In the genomic region with DNA sequence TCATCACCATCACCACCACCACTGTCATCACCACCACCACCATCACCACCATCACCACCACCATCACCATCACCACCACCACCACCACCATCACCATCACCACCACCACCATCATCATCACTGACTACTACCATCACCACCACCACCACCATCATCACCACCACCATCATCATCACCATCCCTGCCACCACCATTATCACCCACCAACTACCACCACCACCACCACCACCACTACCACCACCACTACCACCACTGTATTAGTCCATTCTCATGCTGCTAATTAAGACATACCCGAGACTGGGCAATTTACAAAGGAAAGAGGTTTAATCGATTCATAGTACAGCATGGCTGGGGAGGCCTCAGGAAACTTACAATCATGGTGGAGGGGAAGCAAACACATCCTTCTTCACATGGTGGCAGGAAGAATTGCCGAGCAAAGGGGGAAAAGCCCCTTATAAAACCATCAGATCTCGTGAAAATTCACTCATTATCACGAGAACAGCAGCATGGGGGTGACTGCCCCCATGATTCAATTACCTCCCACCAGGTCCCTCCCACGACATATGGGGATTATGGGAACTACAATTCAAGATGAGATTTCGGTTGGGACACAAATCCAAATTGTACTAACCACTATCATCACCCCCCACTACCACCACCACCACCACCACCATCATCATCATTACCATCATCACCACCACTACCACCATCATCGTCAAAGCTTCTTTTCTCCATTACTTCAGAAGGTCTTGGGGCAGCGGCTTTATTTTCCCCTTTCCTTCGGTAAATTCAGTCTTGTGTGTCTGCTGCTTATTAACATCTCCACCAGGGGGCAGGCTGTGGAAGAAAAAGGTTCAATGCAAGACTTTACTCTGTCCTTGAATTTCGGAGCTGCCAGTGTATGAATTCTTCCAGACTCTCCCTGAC, we compare ENCODE assay signal across 8 cellular contexts. TPM values are rescaled to one million over a fixed set of nuclear protein-coding genes. Genes with fewer than 3 reads are reported as not detected.
A peak's percentile ranks its signal among the peaks of the same experiment; 100 is the strongest.
DNase-seq lines count a peak whose midpoint lies in the region; ATAC-seq and TF ChIP-seq lines count a peak whose summit lies in the region.
"Not testable (repeated sequence)": the region's sequence is repeated elsewhere in the genome, so short reads cannot be mapped to it uniquely, and the experiment has no call there.

No MANE protein-coding gene starts in this region.

- H3K9me1 ChIP-seq in IMR-90 (ENCODE audit: insufficient read depth, low read length): not testable (repeated sequence)

- not testable (repeated sequence) for H3K4me3 ChIP-seq in IMR-90 (ENCODE audit: insufficient read depth, low read depth, low read length); WERI-Rb-1 (ENCODE audit: low read depth, low read length); right atrium auricular region; ovary

- peak; percentile 71 for TF ChIP-seq RAD21 in IMR-90 (IDR thresholded peaks at IDR 0.05; ENCODE audit: low read length)

- not testable (repeated sequence) for H4K5ac ChIP-seq in IMR-90 (ENCODE audit: low read depth, low read length)

- not testable (repeated sequence) for H3K4me3 Mint-ChIP-seq in MCF 10A (ENCODE audit: unreplicated experiment)

- H3K4me2 ChIP-seq in IMR-90 (ENCODE audit: low read depth, low read length): not testable (repeated sequence)

- not testable (repeated sequence) for H3K9me3 Mint-ChIP-seq in MCF 10A (ENCODE audit: unreplicated experiment)

- not testable (repeated sequence) for H2AK5ac ChIP-seq in IMR-90 (ENCODE audit: low read depth, low read length)

- intact Hi-C loops in IMR-90 (cut with micrococcal nuclease) (loop anchor here (1.0 to 5.0 kb wide), 3 partner anchors 81 to 473 kb away; no protein-coding TSS in a partner anchor), MCF 10A (cut with micrococcal nuclease) (loop anchor here (1.0 to 10.0 kb wide), 4 partner anchors 81 to 819 kb away; no protein-coding TSS in a partner anchor), ovary (cut with DNase I) (loop anchor here in 2 of 4 donors (5.0 to 10.0 kb wide), 2 partner anchors 472 to 809 kb away; no protein-coding TSS in a partner anchor)

- CTCF ChIA-PET in IMR-90 (lab: Yijun Ruan, JAX) (interaction anchor here (0.6 to 1.6 kb wide), 11 partner anchors 10 to 489 kb away, joined by 3 to 13 read pairs (median 3); no protein-coding TSS in a partner anchor), MCF 10A (lab: Yijun Ruan, JAX) (interaction anchor here (0.6 to 1.8 kb wide), 34 partner anchors 11 to 807 kb away, joined by 3 to 46 read pairs (median 4); no protein-coding TSS in a partner anchor)

- H3K79me1 ChIP-seq in IMR-90 (ENCODE audit: low read depth in 1 of 2, low read length in 2 of 2): not testable (repeated sequence)

- dilution Hi-C loops in IMR-90 (cut with HindIII; ENCODE audit: low sequenced_read_pairs, unreplicated experiment): not testable (repeated sequence)

- H2BK5ac ChIP-seq in IMR-90 (ENCODE audit: low read depth, low read length, poor library complexity, severe bottlenecking): not testable (repeated sequence)

- H4K8ac ChIP-seq in IMR-90 (ENCODE audit: low read depth in 2 of 2, low read length in 2 of 2): not testable (repeated sequence)

- H2AK9ac ChIP-seq in IMR-90 (replicated peaks; ENCODE audit: low read depth, low read length, poor library complexity): not testable (repeated sequence)

- peak; percentile 78 for TF ChIP-seq CTCF in IMR-90 (conservative IDR thresholded peaks at IDR 0.05; ENCODE audit: low read depth, low read length)
- peak; percentile 74 for TF ChIP-seq CTCF in WERI-Rb-1 (IDR thresholded peaks at IDR 0.05; ENCODE audit: low read depth, low read length)
- peak; percentile 62 for TF ChIP-seq CTCF in MCF 10A (IDR thresholded peaks at IDR 0.05; ENCODE audit: unreplicated experiment)
- peak; percentile 55 to 83 for TF ChIP-seq CTCF in right atrium auricular region (IDR thresholded peaks at IDR 0.05)
- peak; percentile 27 to 63 (median 47) for TF ChIP-seq CTCF in ovary (IDR thresholded peaks at IDR 0.05)

- no CpG with 5 or more reads among the region's 11 CpGs for WGBS in IMR-90 (ENCODE audit: extremely low coverage in 2 of 2, insufficient read length in 1 of 2), 2 experiments
- 42 to 50% (median 49%) methylated on average over 11 of the region's 11 CpGs for WGBS in ovary, 3 donors

- not testable (repeated sequence) for H3K4ac ChIP-seq in IMR-90 (ENCODE audit: low read depth, low read length)

- not testable (repeated sequence) for H3K23ac ChIP-seq in IMR-90 (ENCODE audit: low read depth, low read length)

- H3K4me1 Mint-ChIP-seq in MCF 10A (ENCODE audit: insufficient read depth, unreplicated experiment): peaks cover 21% of the 10 kb centered on the region

- not testable (repeated sequence) for H2AFZ ChIP-seq in IMR-90 (replicated peaks; ENCODE audit: low read length, poor library complexity)

- not testable (repeated sequence) for BruUV-seq in IMR-90 (replicated peaks; lab: Mats Ljungman, UMichigan); MCF 10A (replicated peaks; lab: Mats Ljungman, UMichigan)

- DNase-seq in DMS153 treated with DMSO at 0.1 percent for 48 hours (lab: John Stamatoyannopoulos, UW; ENCODE audit: unreplicated experiment) (peak; percentile 19), IMR-90 (peak; percentile 75), NCI-H526 treated with DMSO at 0.1 percent for 48 hours (lab: John Stamatoyannopoulos, UW) (peak; percentile 47), WERI-Rb-1 (peak; percentile 87), MCF 10A (ENCODE audit: unreplicated experiment) (peak; percentile 81), right atrium auricular region (ENCODE audit: low spot score) (peak; percentile 77), ovary (peak; percentile 63 to 74 (median 68)), substantia nigra (lab: John Stamatoyannopoulos, UW) (peak in 35 of 49 donors; percentile 2 to 69 (median 39))

- not testable (repeated sequence) for H3K4me1 ChIP-seq in IMR-90 (ENCODE audit: control insufficient read depth, insufficient read depth, low read length); right atrium auricular region; ovary (ENCODE audit: insufficient read depth)

- not testable (repeated sequence) for H3K18ac ChIP-seq in IMR-90 (ENCODE audit: low read depth, low read length)

- H3K9ac ChIP-seq in IMR-90 (ENCODE audit: low read depth, low read length): not testable (repeated sequence)

- not testable (repeated sequence) for H2BK120ac ChIP-seq in IMR-90 (ENCODE audit: low read depth, low read length)

- H2BK15ac ChIP-seq in IMR-90 (ENCODE audit: low read depth, low read length): not testable (repeated sequence)

- H2BK20ac ChIP-seq in IMR-90 (ENCODE audit: low read depth, low read length): not testable (repeated sequence)

- peak; percentile 96 for ATAC-seq in IMR-90 (ENCODE audit: low read depth)

- H3K9me3 ChIP-seq in IMR-90 (ENCODE audit: control insufficient read depth, insufficient read depth, low read length); WERI-Rb-1 (ENCODE audit: severe bottlenecking); right atrium auricular region; ovary: not testable (repeated sequence)

- H3K27me3 ChIP-seq in IMR-90 (ENCODE audit: control insufficient read depth, insufficient read depth, low read length); right atrium auricular region; ovary: not testable (repeated sequence)
- peaks cover 16% of the 10 kb centered on the region for H3K27me3 ChIP-seq in WERI-Rb-1 (ENCODE audit: insufficient read depth, low read depth, severe bottlenecking)

- TF ChIP-seq EP300 in ovary (IDR thresholded peaks at IDR 0.05): not testable (repeated sequence)

- not testable (repeated sequence) for H3K27me3 Mint-ChIP-seq in MCF 10A (ENCODE audit: insufficient read depth, unreplicated experiment)

- H3K14ac ChIP-seq in IMR-90 (replicated peaks; ENCODE audit: low read depth, low read length): not testable (repeated sequence)

- H4K20me1 ChIP-seq in IMR-90 (ENCODE audit: insufficient read depth, low read length): not testable (repeated sequence)

- not testable (repeated sequence) for H4K91ac ChIP-seq in IMR-90 (ENCODE audit: insufficient read depth, low read depth, low read length)

- POLR2A ChIA-PET in IMR-90 (lab: Charles Lee; ENCODE audit: unreplicated experiment): not testable (repeated sequence)
- POLR2A ChIA-PET in MCF 10A (lab: Yijun Ruan, JAX): interaction anchor here (0.7 to 1.6 kb wide), 5 partner anchors 9 to 494 kb away, joined by 3 to 6 read pairs (median 3); no protein-coding TSS in a partner anchor

- not testable (repeated sequence) for H3K27ac Mint-ChIP-seq in MCF 10A (ENCODE audit: low read depth, unreplicated experiment)

- in situ Hi-C loops in IMR-90 (cut with MboI; ENCODE audit: low sequenced_read_pairs): not testable (repeated sequence)

- H3K36me3 ChIP-seq in IMR-90 (ENCODE audit: control insufficient read depth, insufficient read depth, low read length); WERI-Rb-1; right atrium auricular region; ovary: not testable (repeated sequence)

- not testable (repeated sequence) for H3K27ac ChIP-seq in IMR-90 (ENCODE audit: insufficient read depth, low read length); WERI-Rb-1; right atrium auricular region; ovary; substantia nigra (ENCODE audit: low read depth, low read length, poor library complexity, severe bottlenecking)

- H3K36me3 Mint-ChIP-seq in MCF 10A (ENCODE audit: insufficient read depth, unreplicated experiment): not testable (repeated sequence)

- TF ChIP-seq POLR2A in IMR-90 (IDR thresholded peaks at IDR 0.05; ENCODE audit: low read depth, low read length); ovary (IDR thresholded peaks at IDR 0.05): not testable (repeated sequence)

- H3K56ac ChIP-seq in IMR-90 (ENCODE audit: extremely low read depth, insufficient read depth, low read length): not testable (repeated sequence)

TF ChIP-seq in IMR-90, 13 proteins besides CTCF, POLR2A, EP300 and RAD21:
- TF ChIP-seq SMC3 (IDR thresholded peaks at IDR 0.05; ENCODE audit: low read depth, low read length): peak; percentile 79

RNA-seq across cellular contexts. Expression of gene SCAF4, which starts 53.6 kb away (rescaled TPM):
- 2.7 and 5.0 TPM in 2 replicates for total RNA-seq in IMR-90 (2012; rRNA removed)
- polyA plus RNA-seq in IMR-90 (2012; rRNA removed): 9.7 and 12.1 TPM in 2 replicates
- 4.5 and 6.3 TPM in 2 replicates for polyA plus RNA-seq in IMR-90 (2012; cell fraction: cytosol; rRNA removed)
- polyA plus RNA-seq in IMR-90 (2012; cell fraction: nucleus; rRNA removed; ENCODE audit: low replicate concordance): 22.9 and 37.4 TPM in 2 replicates
- 38.2 and 41.9 TPM in 2 replicates for total RNA-seq in MCF 10A (2022)
- 10 to 100 TPM in 1 of 2 donors, 1 to 10 TPM in 1; 8.8 to 12.2 TPM for total RNA-seq in right atrium auricular region
- total RNA-seq in ovary: 10 to 100 TPM; 12.2 to 41.7 (median 29.1) TPM
- 10 to 100 TPM; 14.6 to 26.6 TPM for polyA plus RNA-seq in ovary

Comparison
In these comparisons a context has a peak if more than half of its experiments do, and no peak if none do; other contexts are left out.
1. DNase-seq: peak in every context shown above with its lines; median percentile 87 in WERI-Rb-1; 81 in MCF 10A; 77 in right atrium auricular region; 75 in IMR-90; 68 in ovary; 47 in NCI-H526 treated with DMSO at 0.1 percent for 48 hours; 39 in substantia nigra; 19 in DMS153 treated with DMSO at 0.1 percent for 48 hours.